In the genomic region with DNA sequence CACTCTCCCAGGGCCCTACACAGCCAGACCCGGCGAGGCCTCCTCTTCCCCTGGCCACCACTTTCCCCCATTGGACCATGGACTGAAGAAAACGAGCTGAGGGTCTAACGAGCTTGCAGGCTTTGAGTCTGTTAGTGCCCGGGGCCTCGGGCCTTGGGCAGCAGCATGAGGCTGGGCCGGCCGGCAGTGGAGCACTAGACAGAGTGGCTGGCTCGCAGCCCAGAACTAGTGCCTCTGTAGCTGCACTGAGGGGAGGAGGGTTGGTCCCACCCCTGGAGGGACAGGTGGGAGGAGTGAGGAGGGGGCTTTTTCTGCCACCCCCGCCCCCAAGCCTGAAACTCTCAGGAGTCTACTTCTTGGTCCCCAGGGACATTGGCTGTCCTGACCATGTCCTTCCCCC, we compare ENCODE assay signal across 20 cellular contexts. TPM values are rescaled to one million over a fixed set of nuclear protein-coding genes. Genes with fewer than 3 reads are reported as not detected.
A peak's percentile ranks its signal among the peaks of the same experiment; 100 is the strongest.
DNase-seq lines count a peak whose midpoint lies in the region; ATAC-seq, FAIRE-seq and TF ChIP-seq lines count a peak whose summit lies in the region.
"Had no signal": no experiment of that assay in that cellular context is flagged by ENCODE, and none has a peak within 500 bp of the region (broad histone marks: within the 10 kb centered on the region; RNA-seq: fewer than 3 reads in every experiment).

No MANE protein-coding gene starts in this region.

- H3K9me3 ChIP-seq in NT2/D1 (ENCODE audit: insufficient read depth, low read length) (no peaks in the 10 kb centered on the region), small intestine (ENCODE audit: control insufficient read depth, low read depth) (no peaks in the 10 kb centered on the region), lower lobe of right lung (no peaks in the 10 kb centered on the region)
- H3K9me3 ChIP-seq: tibial nerve had no signal

- FAIRE-seq in small intestine (lab: Jason Lieb, UNC), result no peak

- DNase-seq in DMS 273 (lab: John Stamatoyannopoulos, UW; ENCODE audit: unreplicated experiment), result peak; percentile 64
- no peak for DNase-seq in DMS 273 treated with DMSO at 0.1 percent for 48 hours (lab: John Stamatoyannopoulos, UW)
- no peak for DNase-seq in NT2/D1 (ENCODE audit: low read depth, low spot score)
- no peak for DNase-seq in left cardiac atrium
- peak; percentile 61 for DNase-seq in small intestine
- no peak for DNase-seq in lower lobe of right lung
- DNase-seq in OCI-M1 (lab: John Stamatoyannopoulos, UW), result no peak
- DNase-seq in GM13976 (ENCODE audit: low spot score), result no peak
- DNase-seq: activated CD4-positive, alpha-beta T cell treated with anti-CD3 and anti-CD28 coated beads, Interleukin-2, amount 10 ng/mL, durations not matched to agents 7 days and 5 days; activated T-cell treated with anti-CD3 and anti-CD28 coated beads, Interleukin-2, amount 50 U/mL, for 4 hours; CD4-positive, alpha-beta memory T cell; GF-D8; naive thymus-derived CD8-positive, alpha-beta T cell; NCI-H526; stimulated activated CD4-positive, alpha-beta T cell treated with anti-CD3 and anti-CD28 coated beads, Interleukin-1b, Interleukin-23, amount 100 ng/mL, for 48 hours; stimulated activated CD8-positive, alpha-beta memory T cell treated with anti-CD3 and anti-CD28 coated beads, Interleukin-4, amount 100 ng/mL, for 48 hours; T-helper 9 cell had no signal

- 14 to 45% (median 31%) methylated on average over 10 of the region's 10 CpGs for WGBS in small intestine, 3 donors

- in situ Hi-C loops in GM13976 (cut with MboI; ENCODE audit: low sequenced_read_pairs, unreplicated experiment), result no loop called here

- peaks cover 80% of the 10 kb centered on the region for H3K4me1 ChIP-seq in NT2/D1 (ENCODE audit: insufficient read depth, insufficient read length)
- peaks cover 0 to 16% of the 10 kb centered on the region in 2 donors for H3K4me1 ChIP-seq in small intestine (ENCODE audit: control insufficient read depth in 2 of 2, insufficient read depth in 1 of 2, low read depth in 1 of 2, low read length in 1 of 2)
- peaks cover 34% of the 10 kb centered on the region for H3K4me1 ChIP-seq in lower lobe of right lung

- intact Hi-C loops in left cardiac atrium (cut with DNase I) (no loop called here), lower lobe of right lung (cut with DNase I) (no loop called here)

- H3K27ac ChIP-seq in small intestine (ENCODE audit: low read depth in 1 of 2, low read length in 1 of 2) (no peak overlapping the region), lower lobe of right lung (no peak overlapping the region)
- H3K27ac ChIP-seq: 22Rv1, coronary artery, tibial nerve had no signal

- peak overlapping the region; percentile 57 for H3K9ac ChIP-seq in NT2/D1 (ENCODE audit: insufficient read length, low read depth)

- TF ChIP-seq CTCF in lower lobe of right lung (IDR thresholded peaks at IDR 0.05), result no peak
- no peak for TF ChIP-seq CTCF in GM13976 (IDR thresholded peaks at IDR 0.05; ENCODE audit: borderline replicate concordance, control extremely low read depth, extremely low read depth, insufficient read depth, missing control alignments)

- H3K36me3 ChIP-seq in NT2/D1 (ENCODE audit: insufficient read depth, insufficient read length, low read length) (no peaks in the 10 kb centered on the region), small intestine (ENCODE audit: control insufficient read depth in 2 of 2, insufficient read depth in 2 of 2, low read length in 2 of 2) (no peaks in the 10 kb centered on the region), lower lobe of right lung (no peaks in the 10 kb centered on the region)
- H3K36me3 ChIP-seq: tibial nerve had no signal

- H3K4me3 ChIP-seq in NT2/D1 (ENCODE audit: insufficient read length, low read depth), result no peak overlapping the region
- H3K4me3 ChIP-seq in small intestine (ENCODE audit: low read depth in 1 of 2, low read length in 2 of 2), result no peak overlapping the region
- no peak overlapping the region for H3K4me3 ChIP-seq in lower lobe of right lung
- H3K4me3 ChIP-seq: coronary artery, tibial nerve had no signal

- ATAC-seq in left cardiac atrium (peak; percentile 27 to 28), lower lobe of right lung (no peak)
- ATAC-seq: activated T-cell treated with anti-CD3 and anti-CD28 coated beads, Interleukin-2, amount 50 U/mL, for 4 hours; naive thymus-derived CD8-positive, alpha-beta T cell had no signal

- H3K27me3 ChIP-seq in NT2/D1 (ENCODE audit: insufficient read depth, insufficient read length), result no peaks in the 10 kb centered on the region
- H3K27me3 ChIP-seq in small intestine (ENCODE audit: control insufficient read depth in 2 of 2, insufficient read depth in 2 of 2, low read length in 2 of 2), result no peaks in the 10 kb centered on the region
- peaks cover 18% of the 10 kb centered on the region for H3K27me3 ChIP-seq in lower lobe of right lung (ENCODE audit: low read depth)
- H3K27me3 ChIP-seq: tibial nerve had no signal

RNA-seq across cellular contexts. Expression of gene SLC6A12, which starts 38.7 kb away (rescaled TPM):
- total RNA-seq in left cardiac atrium, result under 1 TPM; 0.41 to 0.65 TPM
- polyA plus RNA-seq in small intestine, result 1 to 10 TPM in 2 of 3 donors, under 1 TPM in 1; 0.48 to 9.4 (median 3.0) TPM
- total RNA-seq in lower lobe of right lung, result 14.2 TPM
- total RNA-seq: activated CD4-positive, alpha-beta T cell treated with anti-CD3 and anti-CD28 coated beads, Interleukin-2, amount 10 ng/mL, durations not matched to agents 7 days and 5 days had no signal
- polyA plus RNA-seq: CD4-positive, alpha-beta memory T cell; naive thymus-derived CD8-positive, alpha-beta T cell had no signal

Comparison
In these comparisons a context has a peak if more than half of its experiments do, and no peak if none do; other contexts are left out.
1. DNase-seq: peak in DMS 273 (single experiment) and small intestine (single experiment); none in DMS 273 treated with DMSO at 0.1 percent for 48 hours (single experiment), NT2/D1 (single experiment), left cardiac atrium (single experiment), lower lobe of right lung (single experiment), OCI-M1 (single experiment) and GM13976 (single experiment).
2. ATAC-seq: peak in left cardiac atrium (2 of 2); none in lower lobe of right lung (0 of 2).